In the genomic region with DNA sequence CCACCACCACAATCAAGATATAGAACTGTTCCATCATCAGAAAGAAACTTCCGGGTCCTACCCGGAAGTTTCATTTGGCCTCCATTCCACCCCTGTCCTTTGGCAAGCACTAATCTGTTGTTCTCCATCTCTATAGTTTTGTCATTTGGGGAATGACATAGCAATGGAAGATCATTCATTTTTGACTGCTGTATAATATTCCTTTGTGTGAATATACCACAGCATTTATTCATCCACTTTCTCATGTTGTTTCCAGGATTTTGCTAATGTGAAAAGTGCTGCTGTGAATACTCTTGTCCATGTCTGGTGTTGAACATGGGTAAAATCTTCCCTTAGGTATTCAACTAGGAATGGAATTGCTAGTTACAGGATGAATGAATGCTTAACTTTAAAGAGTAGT, we compare ENCODE assay signal across 23 cellular contexts. TPM values are rescaled to one million over a fixed set of nuclear protein-coding genes. Genes with fewer than 3 reads are reported as not detected.
DNase-seq lines count a peak whose midpoint lies in the region; ATAC-seq, FAIRE-seq and TF ChIP-seq lines count a peak whose summit lies in the region.
"Had no signal": no experiment of that assay in that cellular context is flagged by ENCODE, and none has a peak within 500 bp of the region (broad histone marks: within the 10 kb centered on the region; RNA-seq: fewer than 3 reads in every experiment).

No MANE protein-coding gene starts in this region.

- no peak for FAIRE-seq in H1 (lab: Jason Lieb, UNC)
- FAIRE-seq: A549, D721Med, G401.6, GM12891, GM19239 had no signal

- H3K9me3 ChIP-seq in SK-N-SH (no peaks in the 10 kb centered on the region), H1 (ENCODE audit: insufficient read depth in 2 of 2, low read depth in 1 of 2, low read length in 1 of 2) (no peaks in the 10 kb centered on the region), mesenchymal stem cell (ENCODE audit: control insufficient read depth, low read length) (no peaks in the 10 kb centered on the region)
- H3K9me3 ChIP-seq: Caco-2 had no signal

- no peak overlapping the region for H3K56ac ChIP-seq in H1 (replicated peaks; ENCODE audit: insufficient read length, low read depth, low read length)

- no peak for TF ChIP-seq CTCF in SK-N-SH (IDR thresholded peaks at IDR 0.05)
- TF ChIP-seq CTCF in H1 (IDR thresholded peaks at IDR 0.05; ENCODE audit: control extremely low read depth in 1 of 3, insufficient read depth in 1 of 3, low read depth in 1 of 3, low read length in 3 of 3) = no peak

- H2BK120ac ChIP-seq in H1 (replicated peaks; ENCODE audit: low read depth, low read length) (no peak overlapping the region), mesenchymal stem cell (ENCODE audit: low read depth, low read length) (no peak overlapping the region)

- no peak for TF ChIP-seq EP300 in SK-N-SH (IDR thresholded peaks at IDR 0.05; ENCODE audit: borderline replicate concordance in 1 of 2, low read depth in 1 of 2, low read length in 1 of 2)
- TF ChIP-seq EP300 in H1 (IDR thresholded peaks at IDR 0.05; ENCODE audit: borderline replicate concordance in 1 of 2, low read depth in 2 of 2, low read length in 2 of 2) = no peak

- no peak overlapping the region for H3K23ac ChIP-seq in H1 (ENCODE audit: insufficient read length)
- no peak overlapping the region for H3K23ac ChIP-seq in mesenchymal stem cell (ENCODE audit: low read length in 2 of 2)

- H4K91ac ChIP-seq in H1 (replicated peaks; ENCODE audit: insufficient read length, low read length) (no peak overlapping the region), mesenchymal stem cell (ENCODE audit: low read length) (no peak overlapping the region)

- ATAC-seq in SK-N-SH treated with all-trans-retinoic acid at 6 μM for 48 hours = no peak
- ATAC-seq: A549; CD8-positive, alpha-beta T cell had no signal

- no peak overlapping the region for H3K27ac ChIP-seq in SK-N-SH (ENCODE audit: low read depth in 2 of 2, low read length in 1 of 2)
- no peak overlapping the region for H3K27ac ChIP-seq in H1 (ENCODE audit: low read depth, low read length)
- no peak overlapping the region for H3K27ac ChIP-seq in mesenchymal stem cell (ENCODE audit: low read length, poor library complexity, severe bottlenecking)
- H3K27ac ChIP-seq: 22Rv1; A549; BLaER1 treated with 17β-estradiol and CSF1 and Interleukin-3, amounts not matched to agents 10 nM and 100 nM; C4-2B had no signal

- no peak overlapping the region for H4K5ac ChIP-seq in H1 (ENCODE audit: insufficient read length, low read depth, low read length)

- H2BK12ac ChIP-seq in H1 (ENCODE audit: low read depth, low read length) (no peak overlapping the region), mesenchymal stem cell (ENCODE audit: low read length in 2 of 2) (no peak overlapping the region)

- H2BK15ac ChIP-seq in H1 (ENCODE audit: low read length) = no peak overlapping the region
- H2BK15ac ChIP-seq in mesenchymal stem cell (ENCODE audit: low read depth, poor library complexity, severe bottlenecking) = no peak overlapping the region

- no peak overlapping the region for H3K9ac ChIP-seq in SK-N-SH
- no peak overlapping the region for H3K9ac ChIP-seq in H1 (replicated peaks in 1 of 4; ENCODE audit: extremely low read depth in 1 of 4, low read depth in 3 of 4, low read length in 3 of 4)
- H3K9ac ChIP-seq in mesenchymal stem cell (ENCODE audit: low read length) = no peak overlapping the region
- H3K9ac ChIP-seq: BLaER1 treated with 17β-estradiol and CSF1 and Interleukin-3, amounts not matched to agents 10 nM and 100 nM had no signal

- no peak for TF ChIP-seq RAD21 in SK-N-SH (IDR thresholded peaks at IDR 0.05; ENCODE audit: low read length)
- TF ChIP-seq RAD21 in H1 (IDR thresholded peaks at IDR 0.05 in 1 of 2, conservative IDR thresholded peaks at IDR 0.05 in 1 of 2; ENCODE audit: low read depth in 2 of 2, low read length in 2 of 2) = no peak

- H3K4me2 ChIP-seq in SK-N-SH (no peak overlapping the region), H1 (ENCODE audit: insufficient read depth in 1 of 2, low read depth in 2 of 2, low read length in 2 of 2) (no peak overlapping the region), mesenchymal stem cell (ENCODE audit: low read length, poor library complexity, severe bottlenecking) (no peak overlapping the region)
- H3K4me2 ChIP-seq: A549; BLaER1 treated with 17β-estradiol and CSF1 and Interleukin-3, amounts not matched to agents 10 nM and 100 nM had no signal

- no peaks in the 10 kb centered on the region for H3K79me2 ChIP-seq in SK-N-SH (ENCODE audit: insufficient read depth)
- H3K79me2 ChIP-seq in H1 (ENCODE audit: control insufficient read depth in 1 of 2, insufficient read depth in 2 of 2, low read length in 2 of 2) = no peaks in the 10 kb centered on the region

- H3K4me3 ChIP-seq in SK-N-SH (ENCODE audit: low read depth in 2 of 2, low read length in 1 of 2) = no peak overlapping the region
- no peak overlapping the region for H3K4me3 ChIP-seq in H1 (ENCODE audit: extremely low read depth in 1 of 4, insufficient read depth in 2 of 4, low read depth in 3 of 4, low read length in 4 of 4)
- H3K4me3 ChIP-seq in mesenchymal stem cell (ENCODE audit: insufficient read depth in 1 of 2, low read depth in 1 of 2, low read length in 2 of 2) = no peak overlapping the region
- H3K4me3 ChIP-seq: A549; BLaER1 treated with 17β-estradiol and CSF1 and Interleukin-3, amounts not matched to agents 10 nM and 100 nM had no signal

- H3K18ac ChIP-seq in H1 (ENCODE audit: extremely low read depth, low read length) = no peak overlapping the region
- H3K18ac ChIP-seq in mesenchymal stem cell (ENCODE audit: low read depth in 1 of 2, low read length in 2 of 2) = no peak overlapping the region

- no peak overlapping the region for H4K8ac ChIP-seq in H1 (ENCODE audit: extremely low read depth, insufficient read depth, low read length)
- H4K8ac ChIP-seq in mesenchymal stem cell (ENCODE audit: low read length) = no peak overlapping the region

- DNase-seq in SK-N-SH (no peak), H1 (ENCODE audit: low read depth in 1 of 2, low spot score in 2 of 2) (no peak), mesenchymal stem cell (no peak), SW480 (ENCODE audit: low spot score) (no peak)
- DNase-seq: AML-193; Caco-2; Calu3; CD4-positive, alpha-beta T cell; CD8-positive, alpha-beta T cell; DMS79 treated with DMSO at 0.1 percent for 48 hours; GF-D8 had no signal

- H3K9me2 ChIP-seq in SK-N-SH = no peaks in the 10 kb centered on the region

- H2AFZ ChIP-seq in SK-N-SH (ENCODE audit: low read depth) (no peak overlapping the region), H1 (ENCODE audit: low read length) (no peak overlapping the region), mesenchymal stem cell (ENCODE audit: low read depth, low read length) (no peak overlapping the region)

- H3K36me3 ChIP-seq in SK-N-SH (replicated peaks in 1 of 2; ENCODE audit: control insufficient read depth in 1 of 2, insufficient read depth in 2 of 2, low read length in 1 of 2) = no peaks in the 10 kb centered on the region
- H3K36me3 ChIP-seq in H1 (ENCODE audit: control insufficient read depth in 2 of 4, insufficient read depth in 4 of 4, low read length in 3 of 4) = peaks cover 0 to 11% (median 3%) of the 10 kb centered on the region in 4 experiments; a peak in 2 of 8 replicates
- H3K36me3 ChIP-seq in mesenchymal stem cell (ENCODE audit: control insufficient read depth in 1 of 2, insufficient read depth in 2 of 2, low read depth in 1 of 2, low read length in 2 of 2) = no peaks in the 10 kb centered on the region
- H3K36me3 ChIP-seq: BLaER1 treated with 17β-estradiol and CSF1 and Interleukin-3, amounts not matched to agents 10 nM and 100 nM had no signal

- H4K20me1 ChIP-seq in SK-N-SH (ENCODE audit: insufficient read depth) (no peaks in the 10 kb centered on the region), H1 (replicated peaks in 1 of 2; ENCODE audit: control insufficient read depth in 1 of 2, insufficient read depth in 2 of 2, low read length in 2 of 2) (no peaks in the 10 kb centered on the region)
- H4K20me1 ChIP-seq: BLaER1 treated with 17β-estradiol and CSF1 and Interleukin-3, amounts not matched to agents 10 nM and 100 nM had no signal

- 88% methylated on average over 2 of the region's 2 CpGs for WGBS in SK-N-SH (ENCODE audit: low lambda C conversion rate)
- 92% methylated on average over 2 of the region's 2 CpGs; no CpG with 5 or more reads in 1 of the 2 experiments for WGBS in H1 (ENCODE audit: extremely low coverage in 1 of 2, insufficient coverage in 1 of 2, insufficient read length in 1 of 2, insufficient replicate concordance in 2 of 2, low coverage in 1 of 2, low lambda C conversion rate in 2 of 2, missing lambda C conversion rate in 1 of 2), 2 experiments
- no CpG with 5 or more reads among the region's 2 CpGs for WGBS in mesenchymal stem cell

- H3K79me1 ChIP-seq in H1 (ENCODE audit: low read depth, low read length) (peaks cover 3% of the 10 kb centered on the region; the same call in 1 of the 2 replicates), mesenchymal stem cell (replicated peaks; ENCODE audit: low read length, poor library complexity, severe bottlenecking) (no peaks in the 10 kb centered on the region)

- no peak overlapping the region for H3K4ac ChIP-seq in H1 (replicated peaks; ENCODE audit: insufficient read length, low read depth, low read length)
- no peak overlapping the region for H3K4ac ChIP-seq in mesenchymal stem cell (ENCODE audit: low read depth in 1 of 2, low read length in 2 of 2)

- H3K23me2 ChIP-seq in H1 (ENCODE audit: low read depth, low read length) = no peaks in the 10 kb centered on the region

- H2BK20ac ChIP-seq in H1 (ENCODE audit: low read length) = no peak overlapping the region

- no peaks in the 10 kb centered on the region for H3F3A ChIP-seq in SK-N-SH (replicated peaks; ENCODE audit: insufficient read depth)

- H3K4me1 ChIP-seq in SK-N-SH (ENCODE audit: control insufficient read depth in 1 of 2, insufficient read depth in 2 of 2, low read depth in 1 of 2, low read length in 1 of 2) = no peaks in the 10 kb centered on the region
- H3K4me1 ChIP-seq in H1 (replicated peaks in 1 of 4; ENCODE audit: control insufficient read depth in 3 of 4, insufficient read depth in 4 of 4, low read length in 3 of 4) = no peaks in the 10 kb centered on the region
- no peaks in the 10 kb centered on the region for H3K4me1 ChIP-seq in mesenchymal stem cell (ENCODE audit: control insufficient read depth, insufficient read depth, low read depth, low read length)
- H3K4me1 ChIP-seq: A549; BLaER1 treated with 17β-estradiol and CSF1 and Interleukin-3, amounts not matched to agents 10 nM and 100 nM; Caco-2 had no signal

- H3K14ac ChIP-seq in H1 (ENCODE audit: insufficient read length) = no peak overlapping the region
- H3K14ac ChIP-seq in mesenchymal stem cell (ENCODE audit: low read length in 2 of 2) = no peak overlapping the region

- CTCF ChIA-PET in SK-N-SH (lab: Yijun Ruan, JAX) = no interaction called here
- CTCF ChIA-PET in H1 (lab: Charles Lee; ENCODE audit: partially characterized antibody) = no interaction called here

- no peaks in the 10 kb centered on the region; the same call in 1 of the 2 replicates for H3K27me3 ChIP-seq in SK-N-SH (ENCODE audit: insufficient read depth)
- H3K27me3 ChIP-seq in H1 (replicated peaks in 1 of 4; ENCODE audit: control insufficient read depth in 3 of 4, extremely low read depth in 1 of 4, insufficient read depth in 3 of 4, low read length in 3 of 4) = no peaks in the 10 kb centered on the region
- H3K27me3 ChIP-seq in mesenchymal stem cell (ENCODE audit: control insufficient read depth in 1 of 2, insufficient read depth in 1 of 2, low read length in 2 of 2) = peaks cover 37 to 68% of the 10 kb centered on the region in 2 experiments
- H3K27me3 ChIP-seq: BLaER1 treated with 17β-estradiol and CSF1 and Interleukin-3, amounts not matched to agents 10 nM and 100 nM had no signal

- no peak for TF ChIP-seq POLR2A in H1 (IDR thresholded peaks at IDR 0.05; ENCODE audit: control extremely low read depth in 1 of 2, low read depth in 2 of 2, low read length in 2 of 2)

- POLR2A ChIA-PET in SK-N-SH (lab: Yijun Ruan, JAX) (no interaction called here), H1 (lab: Charles Lee; ENCODE audit: partially characterized antibody) (no interaction called here)

- H2BK5ac ChIP-seq in H1 (ENCODE audit: low read depth, low read length) (no peak overlapping the region), mesenchymal stem cell (ENCODE audit: low read depth, low read length, poor library complexity, severe bottlenecking) (no peak overlapping the region)

- no peak overlapping the region for H2AK5ac ChIP-seq in H1 (ENCODE audit: low read depth, low read length)
- H2AK5ac ChIP-seq in mesenchymal stem cell (ENCODE audit: low read length, severe bottlenecking) = no peak overlapping the region

RNA-seq across cellular contexts. Expression of a gene that starts 53.1 kb away (rescaled TPM):
- polyA plus RNA-seq in SK-N-SH (2012; rRNA removed) (not detected in 2 replicates), H1 (2011; rRNA removed) (11.4 and 13.6 TPM in 2 replicates)
- not detected in 2 replicates for polyA plus RNA-seq in SK-N-SH (2012; cell fraction: cytosol; rRNA removed)
- polyA plus RNA-seq in SK-N-SH (2012; cell fraction: nucleus; rRNA removed) = not detected in 2 replicates
- total RNA-seq in H1 (2021; fragmentation: NEBNext Ultra II Directional; extraction: Animal tissue kit (Norgen Biotek cat#: 25700)) = 20.6 and 20.8 TPM in 2 replicates
- polyA plus RNA-seq in H1 (2011; cell fraction: cytosol; rRNA removed) = 18.2 TPM
- 17.3 TPM for polyA plus RNA-seq in H1 (2011; cell fraction: nucleus; rRNA removed)
- polyA plus RNA-seq in H1 (2012, experiment 1 of 2) = 16.1 to 22.6 TPM (median 18.9 TPM) in 4 replicates
- 8.3 TPM for polyA plus RNA-seq in H1 (2012, experiment 2 of 2)
- polyA plus RNA-seq in H1 (2013, experiment 1 of 2) = 4.6 TPM
- 4.5 TPM for polyA plus RNA-seq in H1 (2013, experiment 2 of 2)
- 20.9 and 23.8 TPM in 2 replicates for polyA minus RNA-seq in H1 (2011; rRNA and poly(A)+ RNA removed)
- 9.3 TPM for polyA minus RNA-seq in H1 (2011; cell fraction: cytosol; rRNA and poly(A)+ RNA removed)
- polyA minus RNA-seq in H1 (2011; cell fraction: nucleus; rRNA and poly(A)+ RNA removed) = 54.1 TPM
- polyA plus RNA-seq in mesenchymal stem cell (2013, experiment 1 of 2) = 0.04 TPM
- polyA plus RNA-seq in mesenchymal stem cell (2013, experiment 2 of 2) = 0.01 TPM
- total RNA-seq: A172; B cell; CD4-positive, alpha-beta T cell; CD8-positive, alpha-beta T cell had no signal
- polyA plus RNA-seq: A549, BJ had no signal

Comparison
In these comparisons a context has a peak if more than half of its experiments do, and no peak if none do; other contexts are left out.
1. RNA of a gene that starts 53.1 kb away (polyA plus RNA-seq): 4.5 to 22.6 TPM in H1; not detected in SK-N-SH; every median in the first group is over 4 times any median in the second.